In the genomic region with DNA sequence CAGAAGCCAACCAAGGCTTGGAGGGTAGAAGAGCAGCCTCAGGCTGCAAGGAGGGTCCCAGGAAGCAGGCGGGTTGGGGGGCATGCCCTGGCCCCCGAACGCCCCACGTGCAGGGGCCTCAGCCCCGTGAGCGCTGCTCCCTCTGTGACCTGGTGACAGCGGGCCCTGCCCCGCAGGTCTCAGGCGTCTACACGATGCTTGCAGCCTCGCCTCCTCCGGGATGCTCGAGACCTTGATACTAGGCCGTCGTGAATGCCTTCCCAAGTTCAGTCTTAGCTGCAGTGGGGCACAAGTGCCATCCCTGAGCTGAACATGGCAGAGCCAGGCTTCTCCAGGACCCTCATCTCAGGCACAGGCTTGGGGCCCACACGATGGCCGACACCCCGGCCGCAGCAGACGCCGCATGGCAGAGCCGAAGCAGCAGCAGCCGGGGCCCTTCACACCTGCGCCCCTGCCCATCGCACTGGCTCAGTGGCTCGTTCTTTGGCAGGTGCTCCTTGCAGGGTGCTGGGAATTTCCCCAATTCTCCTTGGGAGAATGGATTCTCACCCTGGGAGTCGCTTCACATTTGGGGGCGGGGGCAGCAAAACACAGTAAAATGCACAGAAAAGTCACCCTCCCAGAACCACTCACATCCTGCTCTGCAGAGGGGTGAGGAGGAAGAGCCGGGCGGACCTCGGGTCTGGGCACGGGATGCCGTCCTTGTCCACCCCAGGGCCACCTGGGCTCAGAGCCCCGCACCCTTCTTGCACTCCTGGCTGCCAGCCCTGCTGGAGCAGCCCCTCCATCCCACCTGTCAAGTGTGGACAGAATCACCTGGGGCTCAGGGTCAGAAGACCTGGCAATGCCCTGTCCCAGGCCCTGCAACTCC, we compare ENCODE assay signal across 15 cellular contexts.
A peak's percentile ranks its signal among the peaks of the same experiment; 100 is the strongest.
DNase-seq lines count a peak whose midpoint lies in the region; ATAC-seq and TF ChIP-seq lines count a peak whose summit lies in the region.
"Had no signal": no experiment of that assay in that cellular context is flagged by ENCODE, and none has a peak within 500 bp of the region (broad histone marks: within the 10 kb centered on the region; RNA-seq: fewer than 3 reads in every experiment).

No MANE protein-coding gene starts in this region.

- H3K9me3 ChIP-seq in hepatocyte (ENCODE audit: low read depth): no peaks in the 10 kb centered on the region
- H3K9me3 ChIP-seq in sigmoid colon: no peaks in the 10 kb centered on the region

- no peaks in the 10 kb centered on the region for H3K9me2 ChIP-seq in hepatocyte (replicated peaks; ENCODE audit: insufficient read depth)

- H3K27me3 ChIP-seq in hepatocyte: no peaks in the 10 kb centered on the region
- no peaks in the 10 kb centered on the region for H3K27me3 ChIP-seq in sigmoid colon

- H4K20me1 ChIP-seq in hepatocyte (ENCODE audit: insufficient read depth, poor library complexity, severe bottlenecking): no peaks in the 10 kb centered on the region

- no peak for DNase-seq in stimulated activated naive CD8-positive, alpha-beta T cell treated with anti-CD3 and anti-CD28 coated beads, Interleukin-15, amount 100 ng/mL, for 72 hours
- no peak for DNase-seq in stimulated activated naive CD8-positive, alpha-beta T cell treated with anti-CD3 and anti-CD28 coated beads, Interleukin-15, Interleukin-2, amounts not matched to agents 100 U/mL and 50 U/mL, for 24 hours
- DNase-seq in hepatocyte (ENCODE audit: low spot score) (peak; percentile 2), sigmoid colon (peak; percentile 49), G401 (ENCODE audit: low spot score) (no peak), iPS-NIHi7 (ENCODE audit: extremely low spot score) (no peak)
- DNase-seq in activated T-helper 1 cell treated with anti-CD3 and anti-CD28 coated beads, Interleukin-12 subunit alpha, Interleukin-12 subunit beta, Interleukin-2, Interleukin-4 antibody, amounts not matched to agents 30 ng/mL and 10 ng/mL and 1 ng/mL, durations not matched to agents 14 hours and 24 hours and 36 hours (ENCODE audit: low spot score): no peak
- DNase-seq: activated naive CD8-positive, alpha-beta T cell treated with anti-CD3 and anti-CD28 coated beads, Interleukin-2, amount 50 U/mL, for 24 hours; activated T-cell treated with anti-CD3 and anti-CD28 coated beads, Interleukin-2, amount 50 U/mL, for 4 hours; erythroblast; foreskin melanocyte; NCI-H2107; SIG-M5; WERI-Rb-1 had no signal

- no peaks in the 10 kb centered on the region for H3K79me2 ChIP-seq in hepatocyte

- 95% methylated on average over 33 of the region's 34 CpGs for WGBS in hepatocyte (ENCODE audit: low lambda C conversion rate, missing lambda C conversion rate)
- 90 to 93% methylated on average over 34 of the region's 34 CpGs for WGBS in sigmoid colon, 2 donors

- no peak overlapping the region for H3K27ac ChIP-seq in hepatocyte
- H3K27ac ChIP-seq in sigmoid colon: no peak overlapping the region
- H3K27ac ChIP-seq: WERI-Rb-1 had no signal

- peaks cover 14% of the 10 kb centered on the region for H3K27me3 Mint-ChIP-seq in stimulated activated naive CD8-positive, alpha-beta T cell treated with anti-CD3 and anti-CD28 coated beads, Interleukin-15, amount 100 ng/mL, for 72 hours
- H3K27me3 Mint-ChIP-seq in activated T-helper 1 cell treated with anti-CD3 and anti-CD28 coated beads, Interleukin-12 subunit alpha, Interleukin-12 subunit beta, Interleukin-2, Interleukin-4 antibody, amounts not matched to agents 30 ng/mL and 10 ng/mL and 1 ng/mL, durations not matched to agents 14 hours and 24 hours and 36 hours (ENCODE audit: insufficient read depth): peaks cover 2% of the 10 kb centered on the region
- H3K27me3 Mint-ChIP-seq: activated naive CD8-positive, alpha-beta T cell treated with anti-CD3 and anti-CD28 coated beads, Interleukin-2, amount 50 U/mL, for 24 hours had no signal

- no peak overlapping the region for H2AFZ ChIP-seq in hepatocyte

- no peak overlapping the region for H3K27ac Mint-ChIP-seq in stimulated activated naive CD8-positive, alpha-beta T cell treated with anti-CD3 and anti-CD28 coated beads, Interleukin-15, amount 100 ng/mL, for 72 hours
- no peak overlapping the region for H3K27ac Mint-ChIP-seq in activated T-helper 1 cell treated with anti-CD3 and anti-CD28 coated beads, Interleukin-12 subunit alpha, Interleukin-12 subunit beta, Interleukin-2, Interleukin-4 antibody, amounts not matched to agents 30 ng/mL and 10 ng/mL and 1 ng/mL, durations not matched to agents 14 hours and 24 hours and 36 hours
- H3K27ac Mint-ChIP-seq: activated naive CD8-positive, alpha-beta T cell treated with anti-CD3 and anti-CD28 coated beads, Interleukin-2, amount 50 U/mL, for 24 hours; CD8-positive, alpha-beta memory T cell had no signal

- H3K36me3 Mint-ChIP-seq in activated T-helper 1 cell treated with anti-CD3 and anti-CD28 coated beads, Interleukin-12 subunit alpha, Interleukin-12 subunit beta, Interleukin-2, Interleukin-4 antibody, amounts not matched to agents 30 ng/mL and 10 ng/mL and 1 ng/mL, durations not matched to agents 14 hours and 24 hours and 36 hours (ENCODE audit: low read depth): no peaks in the 10 kb centered on the region
- H3K36me3 Mint-ChIP-seq: CD8-positive, alpha-beta memory T cell had no signal

- in situ Hi-C loops in G401 (cut with HindIII; ENCODE audit: low sequenced_read_pairs): loop anchor here (25.0 kb wide), 1 partner anchor 292 kb away; no protein-coding TSS in a partner anchor

- H3K4me2 ChIP-seq in hepatocyte: no peak overlapping the region

- H3K4me1 ChIP-seq in hepatocyte (ENCODE audit: insufficient read depth) (peaks cover 5% of the 10 kb centered on the region), sigmoid colon (peaks cover 0 to 12% (median 9%) of the 10 kb centered on the region in 4 donors)

- no peak overlapping the region for H3K4me3 Mint-ChIP-seq in stimulated activated naive CD8-positive, alpha-beta T cell treated with anti-CD3 and anti-CD28 coated beads, Interleukin-15, amount 100 ng/mL, for 72 hours
- H3K4me3 Mint-ChIP-seq in activated T-helper 1 cell treated with anti-CD3 and anti-CD28 coated beads, Interleukin-12 subunit alpha, Interleukin-12 subunit beta, Interleukin-2, Interleukin-4 antibody, amounts not matched to agents 30 ng/mL and 10 ng/mL and 1 ng/mL, durations not matched to agents 14 hours and 24 hours and 36 hours: no peak overlapping the region
- H3K4me3 Mint-ChIP-seq: activated naive CD8-positive, alpha-beta T cell treated with anti-CD3 and anti-CD28 coated beads, Interleukin-2, amount 50 U/mL, for 24 hours; activated T-cell treated with anti-CD3 and anti-CD28 coated beads, Interleukin-2, amount 50 U/mL, for 4 hours; CD8-positive, alpha-beta memory T cell had no signal

- H3K36me3 ChIP-seq in hepatocyte (replicated peaks; ENCODE audit: insufficient read depth, low read depth) (no peaks in the 10 kb centered on the region), sigmoid colon (no peaks in the 10 kb centered on the region)
- H3K36me3 ChIP-seq: WERI-Rb-1 had no signal

- TF ChIP-seq EP300 in sigmoid colon (IDR thresholded peaks at IDR 0.05): no peak

- H3K4me3 ChIP-seq in hepatocyte: no peak overlapping the region
- H3K4me3 ChIP-seq in sigmoid colon: no peak overlapping the region

- intact Hi-C loops in sigmoid colon (cut with DNase I): no loop called here
- intact Hi-C loops in activated T-helper 1 cell treated with anti-CD3 and anti-CD28 coated beads, Interleukin-12 subunit alpha, Interleukin-12 subunit beta, Interleukin-2, Interleukin-4 antibody, amounts not matched to agents 30 ng/mL and 10 ng/mL and 1 ng/mL, durations not matched to agents 14 hours and 24 hours and 36 hours (cut with micrococcal nuclease): no loop called here

- ATAC-seq in stimulated activated naive CD8-positive, alpha-beta T cell treated with anti-CD3 and anti-CD28 coated beads, Interleukin-15, amount 100 ng/mL, for 72 hours: peak; percentile 37
- no peak for ATAC-seq in stimulated activated naive CD8-positive, alpha-beta T cell treated with anti-CD3 and anti-CD28 coated beads, Interleukin-15, Interleukin-2, amounts not matched to agents 100 U/mL and 50 U/mL, for 24 hours
- ATAC-seq: activated naive CD8-positive, alpha-beta T cell treated with anti-CD3 and anti-CD28 coated beads, Interleukin-2, amount 50 U/mL, for 24 hours; activated T-cell treated with anti-CD3 and anti-CD28 coated beads, Interleukin-2, amount 50 U/mL, for 4 hours had no signal

- TF ChIP-seq CTCF in hepatocyte (IDR thresholded peaks at IDR 0.05; ENCODE audit: poor library complexity): no peak
- no peak for TF ChIP-seq CTCF in sigmoid colon (IDR thresholded peaks at IDR 0.05)

- no peak for TF ChIP-seq POLR2A in sigmoid colon (IDR thresholded peaks at IDR 0.05)

- H3K9me3 Mint-ChIP-seq in stimulated activated naive CD8-positive, alpha-beta T cell treated with anti-CD3 and anti-CD28 coated beads, Interleukin-15, amount 100 ng/mL, for 72 hours: no peaks in the 10 kb centered on the region
- no peaks in the 10 kb centered on the region for H3K9me3 Mint-ChIP-seq in activated T-helper 1 cell treated with anti-CD3 and anti-CD28 coated beads, Interleukin-12 subunit alpha, Interleukin-12 subunit beta, Interleukin-2, Interleukin-4 antibody, amounts not matched to agents 30 ng/mL and 10 ng/mL and 1 ng/mL, durations not matched to agents 14 hours and 24 hours and 36 hours
- H3K9me3 Mint-ChIP-seq: activated naive CD8-positive, alpha-beta T cell treated with anti-CD3 and anti-CD28 coated beads, Interleukin-2, amount 50 U/mL, for 24 hours; activated T-cell treated with anti-CD3 and anti-CD28 coated beads, Interleukin-2, amount 50 U/mL, for 4 hours; CD8-positive, alpha-beta memory T cell had no signal

- no peaks in the 10 kb centered on the region for H3K4me1 Mint-ChIP-seq in stimulated activated naive CD8-positive, alpha-beta T cell treated with anti-CD3 and anti-CD28 coated beads, Interleukin-15, amount 100 ng/mL, for 72 hours
- H3K4me1 Mint-ChIP-seq in activated T-helper 1 cell treated with anti-CD3 and anti-CD28 coated beads, Interleukin-12 subunit alpha, Interleukin-12 subunit beta, Interleukin-2, Interleukin-4 antibody, amounts not matched to agents 30 ng/mL and 10 ng/mL and 1 ng/mL, durations not matched to agents 14 hours and 24 hours and 36 hours (ENCODE audit: low read depth): no peaks in the 10 kb centered on the region
- H3K4me1 Mint-ChIP-seq: CD8-positive, alpha-beta memory T cell had no signal

Comparison
In these comparisons a context has a peak if more than half of its experiments do, and no peak if none do; other contexts are left out.
1. DNase-seq: peak in hepatocyte (single experiment) and sigmoid colon (single experiment); none in stimulated activated naive CD8-positive, alpha-beta T cell treated with anti-CD3 and anti-CD28 coated beads, Interleukin-15, amount 100 ng/mL, for 72 hours (0 of 2), stimulated activated naive CD8-positive, alpha-beta T cell treated with anti-CD3 and anti-CD28 coated beads, Interleukin-15, Interleukin-2, amounts not matched to agents 100 U/mL and 50 U/mL, for 24 hours (single experiment), G401 (single experiment), iPS-NIHi7 (single experiment) and activated T-helper 1 cell treated with anti-CD3 and anti-CD28 coated beads, Interleukin-12 subunit alpha, Interleukin-12 subunit beta, Interleukin-2, Interleukin-4 antibody, amounts not matched to agents 30 ng/mL and 10 ng/mL and 1 ng/mL, durations not matched to agents 14 hours and 24 hours and 36 hours (single experiment).